ENCODE assay signal across 8 cellular contexts in the genomic region with DNA sequence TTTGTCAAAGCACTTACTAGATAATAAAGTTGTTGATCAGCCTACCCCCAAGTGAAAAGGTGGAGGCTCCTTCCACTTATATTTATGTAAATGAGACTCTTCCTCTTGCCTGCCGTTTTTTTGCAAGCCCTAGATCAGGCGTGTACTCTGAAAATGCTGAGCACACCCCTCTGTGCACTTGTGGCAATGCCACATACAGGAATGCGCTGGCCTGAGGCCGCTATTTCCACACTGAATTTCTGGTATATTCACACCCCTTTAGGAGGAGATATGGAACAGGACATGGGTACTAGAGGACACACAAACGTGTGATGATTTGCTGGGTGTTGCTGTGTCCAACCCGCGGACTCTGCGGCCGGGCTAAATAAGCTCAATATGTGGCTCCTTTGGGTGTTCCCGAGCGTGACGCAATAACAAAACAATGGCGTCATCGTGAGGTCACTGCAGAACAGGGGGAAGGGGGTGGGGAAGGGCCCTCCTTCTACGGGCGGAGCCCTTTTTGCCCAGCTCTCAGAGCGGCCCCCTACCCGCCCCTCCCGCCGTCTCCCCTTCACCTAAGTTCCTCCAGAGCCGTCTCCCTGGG. TPM values are rescaled to one million over a fixed set of nuclear protein-coding genes. Genes with fewer than 3 reads are reported as not detected.
A peak's percentile ranks its signal among the peaks of the same experiment; 100 is the strongest.
DNase-seq lines count a peak whose midpoint lies in the region; TF ChIP-seq lines count a peak whose summit lies in the region.

No MANE protein-coding gene starts in this region.

- peak overlapping the region; percentile 98 for H3K27ac ChIP-seq in osteoblast (ENCODE audit: low read depth, low read length)

- peak; percentile 48 for DNase-seq in NCI-H146 (lab: John Stamatoyannopoulos, UW)
- no peak for DNase-seq in NCI-H146 treated with DMSO at 0.1 percent for 48 hours (lab: John Stamatoyannopoulos, UW; ENCODE audit: unreplicated experiment)
- peak; percentile 74 for DNase-seq in HEK293T (ENCODE audit: extremely low spot score)
- peak; percentile 92 for DNase-seq in NCI-H2227 treated with DMSO at 0.1 percent for 48 hours (lab: John Stamatoyannopoulos, UW)
- peak; percentile 61 for DNase-seq in activated T-cell treated with anti-CD3 and anti-CD28 coated beads for 4 hours
- peak; percentile 94 for DNase-seq in fibroblast of peridontal ligament (ENCODE audit: extremely low read depth)
- DNase-seq in osteoblast (ENCODE audit: insufficient read length, low spot score, missing footprints), result peak; percentile 69
- DNase-seq in ureter (ENCODE audit: low spot score), result peak; percentile 80

- peaks cover 29% of the 10 kb centered on the region for H3K36me3 ChIP-seq in osteoblast (ENCODE audit: insufficient read depth, low read length)

- H3K9me3 ChIP-seq in osteoblast (ENCODE audit: low read depth, low read length), result no peaks in the 10 kb centered on the region

- peak overlapping the region; percentile 75 for H2AFZ ChIP-seq in osteoblast (ENCODE audit: low read length)

- TF ChIP-seq CTCF in osteoblast (IDR thresholded peaks at IDR 0.05; ENCODE audit: extremely low read depth, low read depth, low read length), result no peak

- H3K79me2 ChIP-seq in osteoblast (ENCODE audit: insufficient read depth, low read length), result peaks cover 17% of the 10 kb centered on the region

- POLR2A ChIA-PET in HEK293T (lab: Yijun Ruan, JAX), result interaction anchor here (0.8 to 3.0 kb wide), 18 partner anchors 10 to 285 kb away, joined by 3 to 42 read pairs (median 5); a partner anchor contains a TSS

- peaks cover 33% of the 10 kb centered on the region for H3K27me3 ChIP-seq in osteoblast (ENCODE audit: insufficient read depth, low read length)

- peak overlapping the region; percentile 97 for H3K4me2 ChIP-seq in osteoblast (ENCODE audit: insufficient read depth, low read length)

- CTCF ChIA-PET in HEK293T (lab: Yijun Ruan, JAX), result interaction anchor here (1.0 to 1.1 kb wide), 2 partner anchors 13 to 161 kb away, joined by 4 to 5 read pairs; no protein-coding TSS in a partner anchor

- H3K4me1 ChIP-seq in osteoblast (ENCODE audit: insufficient read depth, low read length), result peaks cover 7% of the 10 kb centered on the region

- H4K20me1 ChIP-seq in osteoblast (ENCODE audit: insufficient read depth, low read length), result no peaks in the 10 kb centered on the region

- peak overlapping the region; percentile 97 for H3K4me3 ChIP-seq in osteoblast (ENCODE audit: insufficient read depth, low read length)

TF ChIP-seq in HEK293T, 16 proteins besides CTCF, POLR2A, EP300 and RAD21:
- TF ChIP-seq CTBP1 (IDR thresholded peaks at IDR 0.05; ENCODE audit: borderline replicate concordance) (peak; percentile 10; the same call in 1 of the 2 replicates), FOXM1 (IDR thresholded peaks at IDR 0.05; ENCODE audit: borderline replicate concordance) (no peak), BHLHE40 (IDR thresholded peaks at IDR 0.05; ENCODE audit: borderline replicate concordance) (no peak), TARDBP (IDR thresholded peaks at IDR 0.05) (peak; percentile 84)
- TF ChIP-seq, protein P1, sequence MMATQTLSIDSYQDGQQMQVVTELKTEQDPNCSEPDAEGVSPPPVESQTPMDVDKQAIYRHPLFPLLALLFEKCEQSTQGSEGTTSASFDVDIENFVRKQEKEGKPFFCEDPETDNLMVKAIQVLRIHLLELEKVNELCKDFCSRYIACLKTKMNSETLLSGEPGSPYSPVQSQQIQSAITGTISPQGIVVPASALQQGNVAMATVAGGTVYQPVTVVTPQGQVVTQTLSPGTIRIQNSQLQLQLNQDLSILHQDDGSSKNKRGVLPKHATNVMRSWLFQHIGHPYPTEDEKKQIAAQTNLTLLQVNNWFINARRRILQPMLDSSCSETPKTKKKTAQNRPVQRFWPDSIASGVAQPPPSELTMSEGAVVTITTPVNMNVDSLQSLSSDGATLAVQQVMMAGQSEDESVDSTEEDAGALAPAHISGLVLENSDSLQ (IDR thresholded peaks at IDR 0.05), result no peak

RNA-seq across cellular contexts. Expression of a gene that starts 0.6 kb away (rescaled TPM):
- total RNA-seq in osteoblast, result 37.4 and 41.6 TPM in 2 replicates
- total RNA-seq in ureter, result 45.6 TPM

RNA-seq across cellular contexts. Expression of a gene that starts 5.7 kb away (rescaled TPM):
- total RNA-seq in osteoblast (0.29 and 0.72 TPM in 2 replicates), ureter (2.8 TPM)

RNA-seq across cellular contexts. Expression of a gene that starts 7.8 kb away (rescaled TPM):
- 275 and 293 TPM in 2 replicates for total RNA-seq in osteoblast
- total RNA-seq in ureter, result 86.5 TPM

RNA-seq across cellular contexts. Expression of a gene that starts 10.6 kb away (rescaled TPM):
- total RNA-seq in osteoblast (0.59 and 0.72 TPM in 2 replicates), ureter (12.1 TPM)

RNA-seq across cellular contexts. Expression of a gene that starts 22.6 kb away (rescaled TPM):
- total RNA-seq in osteoblast (0.29 and 0.36 TPM in 2 replicates), ureter (1.6 TPM)
